ENCODE assay signal across 9 cellular contexts in genomic region chr19:42450314-42450934, GRCh38. TPM values are rescaled to one million over a fixed set of nuclear protein-coding genes. Genes with fewer than 3 reads are reported as not detected.
A peak's percentile ranks its signal among the peaks of the same experiment; 100 is the strongest.
DNase-seq lines count a peak whose midpoint lies in the region; ATAC-seq and TF ChIP-seq lines count a peak whose summit lies in the region.
"Had no signal": no experiment of that assay in that cellular context is flagged by ENCODE, and none has a peak within 500 bp of the region (broad histone marks: within the 10 kb centered on the region; RNA-seq: fewer than 3 reads in every experiment).

No MANE protein-coding gene starts in this region.

- no peaks in the 10 kb centered on the region for H3K27me3 ChIP-seq in CD8-positive, alpha-beta T cell (ENCODE audit: insufficient read depth, low read length)
- H3K27me3 ChIP-seq in Karpas-422 (ENCODE audit: low read length) (no peaks in the 10 kb centered on the region), neutrophil (no peaks in the 10 kb centered on the region)

- CTCF ChIA-PET in CD8-positive, alpha-beta T cell (lab: Charles Lee): interaction anchor here (0.6 to 4.1 kb wide), 30 partner anchors 9 to 1218 kb away, joined by 3 to 115 read pairs (median 6); partner anchors contain the start of genes CEACAM1 and POU2F2

- H3K36me3 Mint-ChIP-seq in CD8-positive, alpha-beta T cell: no peaks in the 10 kb centered on the region
- H3K36me3 Mint-ChIP-seq in activated T-helper 1 cell treated with anti-CD3 and anti-CD28 coated beads, Interleukin-12 subunit alpha, Interleukin-12 subunit beta, Interleukin-2, Interleukin-4 antibody, amounts not matched to agents 30 ng/mL and 10 ng/mL and 1 ng/mL, durations not matched to agents 14 hours and 24 hours and 36 hours (ENCODE audit: low read depth): no peaks in the 10 kb centered on the region

- H3K36me3 ChIP-seq in CD8-positive, alpha-beta T cell (ENCODE audit: insufficient read depth, low read length): no peaks in the 10 kb centered on the region
- no peaks in the 10 kb centered on the region for H3K36me3 ChIP-seq in Karpas-422 (ENCODE audit: insufficient read depth, low read length)
- no peaks in the 10 kb centered on the region for H3K36me3 ChIP-seq in neutrophil

- POLR2A ChIA-PET in CD8-positive, alpha-beta T cell (lab: Charles Lee): interaction anchor here (1.0 to 1.9 kb wide), 4 partner anchors 9 to 78 kb away, joined by 3 to 11 read pairs (median 4); partner anchors contain the start of gene CEACAM1

- TF ChIP-seq CTCF in CD8-positive, alpha-beta T cell (IDR thresholded peaks at IDR 0.05): peak; percentile 90
- peak; percentile 87 for TF ChIP-seq CTCF in fibroblast of pulmonary artery (IDR thresholded peaks at IDR 0.05; ENCODE audit: low read length, missing control alignments)
- peak; percentile 93 for TF ChIP-seq CTCF in neutrophil (IDR thresholded peaks at IDR 0.05)

- no peak overlapping the region for H3K4me2 ChIP-seq in Karpas-422 (ENCODE audit: low read depth, low read length, poor library complexity, severe bottlenecking)

- peak overlapping the region; percentile 57 for H3K27ac ChIP-seq in CD8-positive, alpha-beta T cell (ENCODE audit: low read depth, low read length)
- H3K27ac ChIP-seq in Karpas-422 (ENCODE audit: low read length) (no peak overlapping the region), neutrophil (peak overlapping the region; percentile 75), substantia nigra (ENCODE audit: low read depth, low read length, poor library complexity, severe bottlenecking) (no peak overlapping the region)

- ATAC-seq in CD8-positive, alpha-beta T cell: peak; percentile 96
- peak; percentile 56 for ATAC-seq in GM19468 (IDR thresholded peaks at IDR 0.05; ENCODE audit: extremely low read depth, unreplicated experiment)

- no peaks in the 10 kb centered on the region for H3K9me2 ChIP-seq in Karpas-422 (replicated peaks; ENCODE audit: insufficient read depth, low read length)

- H3K27ac Mint-ChIP-seq in CD8-positive, alpha-beta T cell: no peak overlapping the region
- H3K27ac Mint-ChIP-seq in activated T-helper 1 cell treated with anti-CD3 and anti-CD28 coated beads, Interleukin-12 subunit alpha, Interleukin-12 subunit beta, Interleukin-2, Interleukin-4 antibody, amounts not matched to agents 30 ng/mL and 10 ng/mL and 1 ng/mL, durations not matched to agents 14 hours and 24 hours and 36 hours: no peak overlapping the region

- H2AFZ ChIP-seq in Karpas-422 (ENCODE audit: low read length): no peak overlapping the region

- no peaks in the 10 kb centered on the region for H3K9me3 Mint-ChIP-seq in CD8-positive, alpha-beta T cell
- H3K9me3 Mint-ChIP-seq in activated T-helper 1 cell treated with anti-CD3 and anti-CD28 coated beads, Interleukin-12 subunit alpha, Interleukin-12 subunit beta, Interleukin-2, Interleukin-4 antibody, amounts not matched to agents 30 ng/mL and 10 ng/mL and 1 ng/mL, durations not matched to agents 14 hours and 24 hours and 36 hours: no peaks in the 10 kb centered on the region

- H3K4me3 ChIP-seq in CD8-positive, alpha-beta T cell (ENCODE audit: low read depth, low read length): no peak overlapping the region
- no peak overlapping the region for H3K4me3 ChIP-seq in Karpas-422 (ENCODE audit: low read length)
- no peak overlapping the region for H3K4me3 ChIP-seq in fibroblast of pulmonary artery (replicated peaks; ENCODE audit: low read depth, low read length)
- H3K4me3 ChIP-seq in neutrophil (ENCODE audit: low read depth in 1 of 2, low read length in 1 of 2): no peak overlapping the region

- intact Hi-C loops in CD8-positive, alpha-beta T cell (cut with DNase I, micrococcal nuclease): loop anchor here (1.0 kb wide), 4 partner anchors 10 to 146 kb away; no protein-coding TSS in a partner anchor
- intact Hi-C loops in activated T-helper 1 cell treated with anti-CD3 and anti-CD28 coated beads, Interleukin-12 subunit alpha, Interleukin-12 subunit beta, Interleukin-2, Interleukin-4 antibody, amounts not matched to agents 30 ng/mL and 10 ng/mL and 1 ng/mL, durations not matched to agents 14 hours and 24 hours and 36 hours (cut with micrococcal nuclease): loop anchor here (1.0 kb wide), 7 partner anchors 10 to 146 kb away; no protein-coding TSS in a partner anchor

- H3K4me1 ChIP-seq in CD8-positive, alpha-beta T cell (ENCODE audit: insufficient read depth, low read length): peaks cover 11% of the 10 kb centered on the region
- H3K4me1 ChIP-seq in Karpas-422 (ENCODE audit: low read length) (peaks cover 12% of the 10 kb centered on the region), neutrophil (ENCODE audit: control insufficient read depth in 1 of 2, insufficient read depth in 1 of 2, low read depth in 1 of 2, low read length in 1 of 2) (peaks cover 55 to 72% of the 10 kb centered on the region in 2 experiments)

- no peak overlapping the region for H3K4me3 Mint-ChIP-seq in CD8-positive, alpha-beta T cell
- no peak overlapping the region for H3K4me3 Mint-ChIP-seq in activated T-helper 1 cell treated with anti-CD3 and anti-CD28 coated beads, Interleukin-12 subunit alpha, Interleukin-12 subunit beta, Interleukin-2, Interleukin-4 antibody, amounts not matched to agents 30 ng/mL and 10 ng/mL and 1 ng/mL, durations not matched to agents 14 hours and 24 hours and 36 hours

- H4K20me1 ChIP-seq in Karpas-422 (ENCODE audit: insufficient read depth, low read depth, low read length): no peaks in the 10 kb centered on the region

- peaks cover 8% of the 10 kb centered on the region for H3K4me1 Mint-ChIP-seq in CD8-positive, alpha-beta T cell (ENCODE audit: low read depth)
- H3K4me1 Mint-ChIP-seq in activated T-helper 1 cell treated with anti-CD3 and anti-CD28 coated beads, Interleukin-12 subunit alpha, Interleukin-12 subunit beta, Interleukin-2, Interleukin-4 antibody, amounts not matched to agents 30 ng/mL and 10 ng/mL and 1 ng/mL, durations not matched to agents 14 hours and 24 hours and 36 hours (ENCODE audit: low read depth): peaks cover 7% of the 10 kb centered on the region

- no peak overlapping the region for H3K9ac ChIP-seq in Karpas-422 (ENCODE audit: low read length)

- no peaks in the 10 kb centered on the region for H3K79me2 ChIP-seq in Karpas-422 (ENCODE audit: low read length)

- no peaks in the 10 kb centered on the region for H3K27me3 Mint-ChIP-seq in CD8-positive, alpha-beta T cell (ENCODE audit: low read depth)
- peaks cover 2% of the 10 kb centered on the region for H3K27me3 Mint-ChIP-seq in activated T-helper 1 cell treated with anti-CD3 and anti-CD28 coated beads, Interleukin-12 subunit alpha, Interleukin-12 subunit beta, Interleukin-2, Interleukin-4 antibody, amounts not matched to agents 30 ng/mL and 10 ng/mL and 1 ng/mL, durations not matched to agents 14 hours and 24 hours and 36 hours (ENCODE audit: insufficient read depth)

- peak; percentile 57 to 84 (median 76) for DNase-seq in CD8-positive, alpha-beta T cell
- DNase-seq in Karpas-422 (peak; percentile 92), RKO (ENCODE audit: low spot score) (peak; percentile 86), fibroblast of pulmonary artery (ENCODE audit: low read depth) (peak; percentile 94), substantia nigra (lab: John Stamatoyannopoulos, UW) (peak in 40 of 49 donors; percentile 10 to 92 (median 54))
- DNase-seq in activated T-helper 1 cell treated with anti-CD3 and anti-CD28 coated beads, Interleukin-12 subunit alpha, Interleukin-12 subunit beta, Interleukin-2, Interleukin-4 antibody, amounts not matched to agents 30 ng/mL and 10 ng/mL and 1 ng/mL, durations not matched to agents 14 hours and 24 hours and 36 hours (ENCODE audit: low spot score): peak; percentile 74

- H3K9me3 ChIP-seq in CD8-positive, alpha-beta T cell (ENCODE audit: low read length): no peaks in the 10 kb centered on the region
- H3K9me3 ChIP-seq in Karpas-422 (ENCODE audit: low read length) (no peaks in the 10 kb centered on the region), neutrophil (no peaks in the 10 kb centered on the region)

RNA-seq across cellular contexts. Expression of gene CXCL17, which starts 7.7 kb away (rescaled TPM):
- total RNA-seq in CD8-positive, alpha-beta T cell: not detected
- total RNA-seq in Karpas-422 (2014; rRNA removed; shearing (Covaris generic); ENCODE audit: low replicate concordance): not detected in 2 replicates
- not detected in 2 replicates for total RNA-seq in activated T-helper 1 cell treated with anti-CD3 and anti-CD28 coated beads, Interleukin-12 subunit alpha, Interleukin-12 subunit beta, Interleukin-2, Interleukin-4 antibody, amounts not matched to agents 30 ng/mL and 10 ng/mL and 1 ng/mL, durations not matched to agents 14 hours and 24 hours and 36 hours
- total RNA-seq: activated CD8-positive, alpha-beta memory T cell treated with anti-CD3 and anti-CD28 coated beads for 36 hours had no signal

RNA-seq across cellular contexts. Expression of gene LIPE, which starts 23.2 kb away (rescaled TPM):
- total RNA-seq in CD8-positive, alpha-beta T cell: 1 to 10 TPM; 4.8 to 8.6 TPM
- 16.3 and 50.6 TPM in 2 replicates for total RNA-seq in Karpas-422 (2014; rRNA removed; shearing (Covaris generic); ENCODE audit: low replicate concordance)
- 32.8 and 38.5 TPM in 2 replicates for total RNA-seq in activated T-helper 1 cell treated with anti-CD3 and anti-CD28 coated beads, Interleukin-12 subunit alpha, Interleukin-12 subunit beta, Interleukin-2, Interleukin-4 antibody, amounts not matched to agents 30 ng/mL and 10 ng/mL and 1 ng/mL, durations not matched to agents 14 hours and 24 hours and 36 hours

Comparison
In these comparisons a context has a peak if more than half of its experiments do, and no peak if none do; other contexts are left out.
1. H3K27ac ChIP-seq: peak in CD8-positive, alpha-beta T cell (single experiment) and neutrophil (single experiment); none in Karpas-422 (single experiment) and substantia nigra (single experiment).
2. Peak in every context shown above with its lines, with median percentiles within 50 percentile points of each other: DNase-seq and CTCF ChIP-seq.